In genomic region chr10:96632974-96633373, GRCh38 we compare ENCODE assay signal across 14 cellular contexts. TPM values are rescaled to one million over a fixed set of nuclear protein-coding genes. Genes with fewer than 3 reads are reported as not detected.
DNase-seq lines count a peak whose midpoint lies in the region; TF ChIP-seq lines count a peak whose summit lies in the region.
"Had no signal": no experiment of that assay in that cellular context is flagged by ENCODE, and none has a peak within 500 bp of the region (broad histone marks: within the 10 kb centered on the region; RNA-seq: fewer than 3 reads in every experiment).

No MANE protein-coding gene starts in this region.

- no peak for TF ChIP-seq RAD21 in Ishikawa (IDR thresholded peaks at IDR 0.05; ENCODE audit: low read depth)

- no peak overlapping the region for H3K4me3 ChIP-seq in epithelial cell of esophagus (ENCODE audit: low read length)
- H3K4me3 ChIP-seq: SJSA1, testis had no signal

- TF ChIP-seq CTCF in epithelial cell of esophagus (IDR thresholded peaks at IDR 0.05; ENCODE audit: insufficient read depth, low read depth, low read length, missing control alignments), result no peak

- peak; percentile 17 for DNase-seq in NCI-H2171 treated with DMSO at 0.1 percent for 48 hours (lab: John Stamatoyannopoulos, UW)
- DNase-seq in NCI-H2171 (lab: John Stamatoyannopoulos, UW), result no peak
- DNase-seq in epithelial cell of esophagus (ENCODE audit: low read depth), result peak; percentile 24
- DNase-seq in renal cortical epithelial cell (ENCODE audit: low read depth), result peak; percentile 56
- no peak for DNase-seq in mucosa of gallbladder (ENCODE audit: low spot score)
- DNase-seq in activated gamma-delta T cell treated with Interleukin-2 at 50 U/mL for 16 hours, result no peak
- no peak for DNase-seq in iPS-NIHi7 (ENCODE audit: extremely low spot score)
- DNase-seq: activated T-cell treated with anti-CD3 and anti-CD28 coated beads, Interleukin-2, amount 50 U/mL, for 24 hours; left cardiac atrium; naive thymus-derived CD8-positive, alpha-beta T cell; NCI-H187; testis had no signal

- no peak for TF ChIP-seq EP300 in Ishikawa (IDR thresholded peaks at IDR 0.05; ENCODE audit: borderline replicate concordance)

TF ChIP-seq in Ishikawa, 13 proteins besides CTCF, POLR2A, EP300 and RAD21:
- TF ChIP-seq FOXM1 (IDR thresholded peaks at IDR 0.05; ENCODE audit: borderline replicate concordance, low read depth) (no peak), YY1 (IDR thresholded peaks at IDR 0.05; ENCODE audit: low read depth) (no peak), TEAD4 (IDR thresholded peaks at IDR 0.05) (peak; percentile 62)
TF ChIP-seq in Ishikawa: peak in this region for 1.

RNA-seq across cellular contexts. Expression of gene TM9SF3, which starts 46.2 kb away (rescaled TPM):
- total RNA-seq in renal cortical epithelial cell, result 164 and 169 TPM in 2 replicates
- 263 TPM for total RNA-seq in mucosa of gallbladder

Comparison
In these comparisons a context has a peak if more than half of its experiments do, and no peak if none do; other contexts are left out.
1. DNase-seq: peak in NCI-H2171 treated with DMSO at 0.1 percent for 48 hours (single experiment), epithelial cell of esophagus (single experiment) and renal cortical epithelial cell (single experiment); none in NCI-H2171 (single experiment), mucosa of gallbladder (single experiment), activated gamma-delta T cell treated with Interleukin-2 at 50 U/mL for 16 hours (single experiment) and iPS-NIHi7 (single experiment).